Comparison of ENCODE assay signal across 9 cellular contexts in genomic region chr14:50082784-50083466, GRCh38. TPM values are rescaled to one million over a fixed set of nuclear protein-coding genes. Genes with fewer than 3 reads are reported as not detected.
DNase-seq lines count a peak whose midpoint lies in the region; ATAC-seq and TF ChIP-seq lines count a peak whose summit lies in the region.
"Had no signal": no experiment of that assay in that cellular context is flagged by ENCODE, and none has a peak within 500 bp of the region (broad histone marks: within the 10 kb centered on the region; RNA-seq: fewer than 3 reads in every experiment).

No MANE protein-coding gene starts in this region.

- H3K4me3 ChIP-seq in SK-N-MC (no peak overlapping the region), spleen (peak overlapping the region in 1 of 8 donors; percentile 35)

- peak; percentile 72 for ATAC-seq in HG02759 (IDR thresholded peaks at IDR 0.05; ENCODE audit: unreplicated experiment)
- ATAC-seq: HCT116 had no signal

- TF ChIP-seq CTCF in spleen (IDR thresholded peaks at IDR 0.05 in 8 of 11, conservative IDR thresholded peaks at IDR 0.05 in 3 of 11) = peak in 1 of 11 experiments; percentile 16

- TF ChIP-seq POLR2A in GM15510 (IDR thresholded peaks at IDR 0.05; ENCODE audit: borderline replicate concordance, extremely low read depth, insufficient read length) (peak; percentile 23), spleen (IDR thresholded peaks at IDR 0.05) (peak in 1 of 3 donors; percentile 62)

- peak overlapping the region; percentile 96 for H3K27ac ChIP-seq in SK-N-MC
- H3K27ac ChIP-seq in spleen = peak overlapping the region; percentile 85 to 98 (median 92)
- no peak overlapping the region for H3K27ac ChIP-seq in caudate nucleus (ENCODE audit: low read depth, low read length)

- peak overlapping the region; percentile 67 for H3K9ac ChIP-seq in SK-N-MC (ENCODE audit: insufficient read length)

- H3K4me1 ChIP-seq in spleen = peaks cover 28 to 76% (median 67%) of the 10 kb centered on the region in 6 donors

- DNase-seq in SK-N-MC (ENCODE audit: low read depth, low spot score) (no peak), spleen (peak; percentile 91), OCI-M2 (lab: John Stamatoyannopoulos, UW; ENCODE audit: unreplicated experiment) (no peak), retina (no peak), caudate nucleus (lab: John Stamatoyannopoulos, UW) (no peak)
- peak; percentile 64 for DNase-seq in activated naive CD8-positive, alpha-beta T cell treated with anti-CD3 and anti-CD28 coated beads, Interleukin-2, amount 50 U/mL, for 16 hours (ENCODE audit: low read depth, low spot score)

- no peaks in the 10 kb centered on the region for H3K27me3 ChIP-seq in spleen (replicated peaks in 1 of 7)

- intact Hi-C loops in spleen (cut with DNase I; ENCODE audit: low total_unique reads) = no loop called here

- WGBS in spleen, 5 donors = 59 to 70% (median 69%) methylated on average over 10 of the region's 10 CpGs

- H3K36me3 ChIP-seq in SK-N-MC (ENCODE audit: insufficient read depth, low read length) (no peaks in the 10 kb centered on the region), spleen (no peaks in the 10 kb centered on the region)

- H3K9me3 ChIP-seq in SK-N-MC (ENCODE audit: low read depth, low read length) (no peaks in the 10 kb centered on the region), spleen (no peaks in the 10 kb centered on the region)

RNA-seq across cellular contexts. Expression of gene VCPKMT, which starts 33.4 kb away (rescaled TPM):
- 10 to 100 TPM in 6 of 7 donors, 1 to 10 TPM in 1; 9.2 to 16.8 (median 11.8) TPM for total RNA-seq in spleen
- 10 to 100 TPM; 15.9 to 28.8 (median 21.8) TPM for polyA plus RNA-seq in spleen

Comparison
In these comparisons a context has a peak if more than half of its experiments do, and no peak if none do; other contexts are left out.
1. DNase-seq: peak in activated naive CD8-positive, alpha-beta T cell treated with anti-CD3 and anti-CD28 coated beads, Interleukin-2, amount 50 U/mL, for 16 hours (single experiment) and spleen (single experiment); none in SK-N-MC (single experiment), OCI-M2 (single experiment), retina (single experiment) and caudate nucleus (0 of 61).